In genomic region chr15:42744200-42744599, GRCh38 we compare ENCODE assay signal across 27 cellular contexts.
"Had no signal": no experiment of that assay in that cellular context is flagged by ENCODE, and none has a peak within 500 bp of the region (broad histone marks: within the 10 kb centered on the region; RNA-seq: fewer than 3 reads in every experiment).

No MANE protein-coding gene starts in this region.

- H3K9me3 Mint-ChIP-seq: dendritic cell treated with granulocyte-macrophage colony-stimulating factor and Interleukin-4, amounts not matched to agents 40 ng/mL and 50 ng/mL, for 4 days; effector memory CD8-positive, alpha-beta T cell; endodermal cell; mesothelial cell of epicardium; naive B cell had no signal

- ATAC-seq: effector memory CD8-positive, alpha-beta T cell; esophagus mucosa; gastrocnemius medialis; heart right ventricle; left cardiac atrium; lower lobe of right lung; mucosa of descending colon had no signal

- H3K27ac Mint-ChIP-seq: dendritic cell treated with granulocyte-macrophage colony-stimulating factor and Interleukin-4, amounts not matched to agents 40 ng/mL and 50 ng/mL, for 4 days; effector memory CD8-positive, alpha-beta T cell; endodermal cell; mesothelial cell of epicardium had no signal

- H3K27ac ChIP-seq: colonic mucosa, epithelial cell of prostate, esophagus squamous epithelium, gastrocnemius medialis, heart right ventricle, left ventricle myocardium inferior, lower lobe of right lung had no signal

- H3K36me3 ChIP-seq: colonic mucosa had no signal

- H3K9me3 ChIP-seq: colonic mucosa, esophagus squamous epithelium, gastrocnemius medialis, heart right ventricle, left ventricle myocardium inferior, lower lobe of right lung, mucosa of descending colon had no signal

- H3K27me3 ChIP-seq: colonic mucosa, esophagus squamous epithelium, gastrocnemius medialis, heart right ventricle had no signal

- H3K4me3 Mint-ChIP-seq: dendritic cell treated with granulocyte-macrophage colony-stimulating factor and Interleukin-4, amounts not matched to agents 40 ng/mL and 50 ng/mL, for 4 days; effector memory CD8-positive, alpha-beta T cell; endodermal cell; mesothelial cell of epicardium; naive B cell had no signal

- H3K4me1 Mint-ChIP-seq: endodermal cell had no signal

- FAIRE-seq: endometrium, islet of Langerhans, keratinocyte had no signal

- H3K27me3 Mint-ChIP-seq: dendritic cell treated with granulocyte-macrophage colony-stimulating factor and Interleukin-4, amounts not matched to agents 40 ng/mL and 50 ng/mL, for 4 days; effector memory CD8-positive, alpha-beta T cell; naive B cell had no signal

- DNase-seq: colonic mucosa; cortex of kidney; effector CD8-positive, alpha-beta T cell; effector memory CD8-positive, alpha-beta T cell; endodermal cell; erythroblast; esophagus squamous epithelium; foreskin fibroblast; foreskin melanocyte; gastrocnemius medialis; glutamatergic neuron; head of caudate nucleus; heart right ventricle; hippocampal formation; left cardiac atrium; left ventricle myocardium inferior; lower lobe of right lung; mesenchymal stem cell; mucosa of descending colon; naive B cell had no signal

- H3K4me1 ChIP-seq: colonic mucosa, esophagus squamous epithelium, lower lobe of right lung had no signal

- H3K4me3 ChIP-seq: colonic mucosa, esophagus squamous epithelium, gastrocnemius medialis, heart right ventricle, left ventricle myocardium inferior, lower lobe of right lung, mucosa of descending colon had no signal
